17 cellular contexts compared by ENCODE assay signal in genomic region chr4:78561677-78562076, GRCh38. TPM values are rescaled to one million over a fixed set of nuclear protein-coding genes. Genes with fewer than 3 reads are reported as not detected.
DNase-seq lines count a peak whose midpoint lies in the region; FAIRE-seq and TF ChIP-seq lines count a peak whose summit lies in the region.
"Had no signal": no experiment of that assay in that cellular context is flagged by ENCODE, and none has a peak within 500 bp of the region (broad histone marks: within the 10 kb centered on the region; RNA-seq: fewer than 3 reads in every experiment).

No MANE protein-coding gene starts in this region.

- H2BK12ac ChIP-seq in mesenchymal stem cell (ENCODE audit: low read length in 2 of 2) = peak overlapping the region in 1 of 2 experiments; percentile 75

- H4K8ac ChIP-seq in mesenchymal stem cell (ENCODE audit: low read length) = no peak overlapping the region

- no peak for TF ChIP-seq CTCF in breast epithelium (IDR thresholded peaks at IDR 0.05)

- H3K27me3 ChIP-seq in breast epithelium (no peaks in the 10 kb centered on the region), mesenchymal stem cell (ENCODE audit: control insufficient read depth in 1 of 2, insufficient read depth in 1 of 2, low read length in 2 of 2) (no peaks in the 10 kb centered on the region), stomach smooth muscle (ENCODE audit: control insufficient read depth in 1 of 2, insufficient read depth in 2 of 2, low read length in 2 of 2) (no peaks in the 10 kb centered on the region)

- DNase-seq in HT-29 (ENCODE audit: low spot score) = peak; percentile 30
- no peak for DNase-seq in breast epithelium (ENCODE audit: low spot score in 2 of 2)
- no peak for DNase-seq in mesenchymal stem cell
- no peak for DNase-seq in AML-193 (lab: John Stamatoyannopoulos, UW)
- no peak for DNase-seq in urothelium cell line (ENCODE audit: low spot score)
- no peak for DNase-seq in globus pallidus (ENCODE audit: low spot score)
- no peak for DNase-seq in iPS-NIHi11 (ENCODE audit: low spot score)
- DNase-seq: activated CD4-positive, alpha-beta T cell treated with anti-CD3 and anti-CD28 coated beads for 4 hours; activated naive CD8-positive, alpha-beta T cell treated with anti-CD3 and anti-CD28 coated beads for 36 hours; activated T-cell treated with anti-CD3 and anti-CD28 coated beads, Interleukin-2, amount 50 U/mL, for 1 hour; CD4-positive, alpha-beta T cell; erythroblast; GDM1; KG1; NCI-H1436; stimulated activated CD4-positive, alpha-beta T cell treated with anti-CD3 and anti-CD28 coated beads, Interleukin-4, amount 100 ng/mL, for 24 hours had no signal

- H3K14ac ChIP-seq in mesenchymal stem cell (ENCODE audit: low read length in 2 of 2) = no peak overlapping the region

- no peak for TF ChIP-seq POLR2A in breast epithelium (IDR thresholded peaks at IDR 0.05)

- no peak overlapping the region for H3K4me2 ChIP-seq in mesenchymal stem cell (ENCODE audit: low read length, poor library complexity, severe bottlenecking)

- H3K18ac ChIP-seq in mesenchymal stem cell (ENCODE audit: low read depth in 1 of 2, low read length in 2 of 2) = no peak overlapping the region

- H2AK5ac ChIP-seq in mesenchymal stem cell (ENCODE audit: low read length, severe bottlenecking) = no peak overlapping the region

- no peak for FAIRE-seq in urothelium cell line (lab: Jason Lieb, UNC)

- H3K23ac ChIP-seq in mesenchymal stem cell (ENCODE audit: low read length in 2 of 2) = no peak overlapping the region

- no peak overlapping the region for H2AFZ ChIP-seq in mesenchymal stem cell (ENCODE audit: low read depth, low read length)

- H2BK120ac ChIP-seq in mesenchymal stem cell (ENCODE audit: low read depth, low read length) = no peak overlapping the region

- H3K4ac ChIP-seq in mesenchymal stem cell (ENCODE audit: low read depth in 1 of 2, low read length in 2 of 2) = no peak overlapping the region

- H2BK5ac ChIP-seq in mesenchymal stem cell (ENCODE audit: low read depth, low read length, poor library complexity, severe bottlenecking) = no peak overlapping the region

- H2BK15ac ChIP-seq in mesenchymal stem cell (ENCODE audit: low read depth, poor library complexity, severe bottlenecking) = no peak overlapping the region

- peaks cover 2% of the 10 kb centered on the region for H3K79me1 ChIP-seq in mesenchymal stem cell (replicated peaks; ENCODE audit: low read length, poor library complexity, severe bottlenecking)

- H3K27ac ChIP-seq in breast epithelium (peak overlapping the region; percentile 33 to 45), mesenchymal stem cell (ENCODE audit: low read length, poor library complexity, severe bottlenecking) (peak overlapping the region; percentile 7), stomach smooth muscle (ENCODE audit: low read length) (peak overlapping the region; percentile 18)

- no peak overlapping the region for H4K91ac ChIP-seq in mesenchymal stem cell (ENCODE audit: low read length)

- H3K4me1 ChIP-seq in breast epithelium = peaks cover 0 to 5% of the 10 kb centered on the region in 2 donors
- peaks cover 5% of the 10 kb centered on the region for H3K4me1 ChIP-seq in mesenchymal stem cell (ENCODE audit: control insufficient read depth, insufficient read depth, low read depth, low read length)
- H3K4me1 ChIP-seq in stomach smooth muscle (ENCODE audit: control insufficient read depth, insufficient read depth, low read length) = peaks cover 16% of the 10 kb centered on the region

- H3K36me3 ChIP-seq in breast epithelium = no peaks in the 10 kb centered on the region
- H3K36me3 ChIP-seq in mesenchymal stem cell (ENCODE audit: control insufficient read depth in 1 of 2, insufficient read depth in 2 of 2, low read depth in 1 of 2, low read length in 2 of 2) = no peaks in the 10 kb centered on the region
- H3K36me3 ChIP-seq in stomach smooth muscle (ENCODE audit: control insufficient read depth in 2 of 2, insufficient read depth in 2 of 2, low read length in 2 of 2) = no peaks in the 10 kb centered on the region

- intact Hi-C loops in breast epithelium (cut with DNase I; ENCODE audit: low total_unique reads) = no loop called here

- no peaks in the 10 kb centered on the region for H3K9me3 ChIP-seq in breast epithelium
- H3K9me3 ChIP-seq in mesenchymal stem cell (ENCODE audit: control insufficient read depth, low read length) = no peaks in the 10 kb centered on the region
- H3K9me3 ChIP-seq in stomach smooth muscle (ENCODE audit: control insufficient read depth in 2 of 2, low read length in 2 of 2) = no peaks in the 10 kb centered on the region

- H3K4me3 ChIP-seq in breast epithelium (no peak overlapping the region), mesenchymal stem cell (ENCODE audit: insufficient read depth in 1 of 2, low read depth in 1 of 2, low read length in 2 of 2) (no peak overlapping the region), stomach smooth muscle (ENCODE audit: low read length in 2 of 2) (peak overlapping the region in 1 of 2 donors; percentile 17)

- H3K9ac ChIP-seq in mesenchymal stem cell (ENCODE audit: low read length) = no peak overlapping the region
- no peak overlapping the region for H3K9ac ChIP-seq in stomach smooth muscle (ENCODE audit: low read length in 2 of 2)

RNA-seq across cellular contexts. Expression of gene ANXA3, which starts 10.1 kb away (rescaled TPM):
- 160 and 175 TPM in 2 replicates for total RNA-seq in HT-29 (2014; rRNA removed; shearing (Covaris generic))
- 100 to 1,000 TPM in 1 of 3 donors, 10 to 100 TPM in 2; 37.6 to 170 (median 95.7) TPM for total RNA-seq in breast epithelium
- 9.2 TPM for polyA plus RNA-seq in mesenchymal stem cell (2013, experiment 1 of 2)
- polyA plus RNA-seq in mesenchymal stem cell (2013, experiment 2 of 2) = 9.7 TPM
- total RNA-seq: CD4-positive, alpha-beta T cell had no signal
